ENCODE assay signal across 8 cellular contexts in the genomic region with DNA sequence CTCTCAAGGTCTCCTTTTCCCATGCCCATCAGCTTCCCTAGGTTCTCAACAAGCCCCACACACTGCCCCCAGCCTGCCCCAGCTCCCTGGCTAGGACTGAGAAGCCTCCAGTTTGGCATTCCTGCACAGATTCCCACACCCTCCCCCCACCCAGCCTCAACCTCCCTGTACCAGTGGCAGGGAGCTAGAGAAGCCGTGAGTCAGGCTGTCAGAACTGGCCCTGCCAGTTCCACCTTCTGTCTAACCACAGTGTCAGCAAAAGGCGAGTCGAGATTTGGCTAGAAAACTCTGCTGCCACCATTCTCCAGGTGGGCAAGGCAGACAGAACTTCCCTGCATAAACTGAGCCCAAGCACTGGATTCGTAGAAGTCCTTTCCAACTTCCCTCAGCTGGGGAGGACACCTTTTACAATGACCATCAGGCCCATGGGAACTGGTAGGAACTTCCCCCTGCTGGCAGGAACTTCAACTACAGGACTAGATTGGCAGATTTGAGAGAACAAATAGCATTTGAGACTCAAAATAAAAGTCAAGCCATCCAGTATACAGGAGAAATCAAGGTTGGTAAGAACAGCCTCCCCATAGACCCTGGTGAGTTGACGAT. TPM values are rescaled to one million over a fixed set of nuclear protein-coding genes. Genes with fewer than 3 reads are reported as not detected.
DNase-seq lines count a peak whose midpoint lies in the region; ATAC-seq and TF ChIP-seq lines count a peak whose summit lies in the region.

No MANE protein-coding gene starts in this region.

- CTCF ChIA-PET in HEK293 (lab: Yijun Ruan, JAX) = interaction anchor here (0.6 to 4.8 kb wide), 27 partner anchors 10 to 363 kb away, joined by 3 to 70 read pairs (median 4); partner anchors contain the start of gene PKP1

- peaks cover 23% of the 10 kb centered on the region for H3K27me3 Mint-ChIP-seq in progenitor cell of endocrine pancreas
- peaks cover 3% of the 10 kb centered on the region for H3K27me3 Mint-ChIP-seq in activated T-helper 1 cell treated with anti-CD3 and anti-CD28 coated beads, Interleukin-12 subunit alpha, Interleukin-12 subunit beta, Interleukin-2, Interleukin-4 antibody, amounts not matched to agents 30 ng/mL and 10 ng/mL and 1 ng/mL, durations not matched to agents 14 hours and 24 hours and 36 hours (ENCODE audit: insufficient read depth)

- H3K4me3 ChIP-seq in HEK293 (ENCODE audit: low read depth, low read length) = no peak overlapping the region
- no peak overlapping the region for H3K4me3 ChIP-seq in fibroblast of the aortic adventitia (ENCODE audit: low read depth, low read length)

- no peaks in the 10 kb centered on the region for H3K4me1 Mint-ChIP-seq in progenitor cell of endocrine pancreas (ENCODE audit: low read depth)
- H3K4me1 Mint-ChIP-seq in activated T-helper 1 cell treated with anti-CD3 and anti-CD28 coated beads, Interleukin-12 subunit alpha, Interleukin-12 subunit beta, Interleukin-2, Interleukin-4 antibody, amounts not matched to agents 30 ng/mL and 10 ng/mL and 1 ng/mL, durations not matched to agents 14 hours and 24 hours and 36 hours (ENCODE audit: low read depth) = no peaks in the 10 kb centered on the region

- no peak overlapping the region for H3K27ac ChIP-seq in HEK293 (ENCODE audit: extremely low read depth, low read depth, low read length)

- no peaks in the 10 kb centered on the region for H3K36me3 Mint-ChIP-seq in progenitor cell of endocrine pancreas (ENCODE audit: insufficient read depth)
- no peaks in the 10 kb centered on the region for H3K36me3 Mint-ChIP-seq in activated T-helper 1 cell treated with anti-CD3 and anti-CD28 coated beads, Interleukin-12 subunit alpha, Interleukin-12 subunit beta, Interleukin-2, Interleukin-4 antibody, amounts not matched to agents 30 ng/mL and 10 ng/mL and 1 ng/mL, durations not matched to agents 14 hours and 24 hours and 36 hours (ENCODE audit: low read depth)

- H3K4me1 ChIP-seq in HEK293 (ENCODE audit: control insufficient read depth, insufficient read depth, low read length) = no peaks in the 10 kb centered on the region

- no peaks in the 10 kb centered on the region for H3K9me3 ChIP-seq in HEK293 (ENCODE audit: control insufficient read depth, insufficient read depth, low read depth, low read length)

- POLR2A ChIA-PET in HEK293 (lab: Yijun Ruan, JAX) = interaction anchor here (0.7 to 0.9 kb wide), 2 partner anchors 15 to 42 kb away, joined by 3 read pairs; no protein-coding TSS in a partner anchor

- intact Hi-C loops in activated T-helper 1 cell treated with anti-CD3 and anti-CD28 coated beads, Interleukin-12 subunit alpha, Interleukin-12 subunit beta, Interleukin-2, Interleukin-4 antibody, amounts not matched to agents 30 ng/mL and 10 ng/mL and 1 ng/mL, durations not matched to agents 14 hours and 24 hours and 36 hours (cut with micrococcal nuclease) = no loop called here

- no peak overlapping the region for H3K27ac Mint-ChIP-seq in progenitor cell of endocrine pancreas
- H3K27ac Mint-ChIP-seq in activated T-helper 1 cell treated with anti-CD3 and anti-CD28 coated beads, Interleukin-12 subunit alpha, Interleukin-12 subunit beta, Interleukin-2, Interleukin-4 antibody, amounts not matched to agents 30 ng/mL and 10 ng/mL and 1 ng/mL, durations not matched to agents 14 hours and 24 hours and 36 hours = no peak overlapping the region

- in situ Hi-C loops in SK-MEL-5 (cut with HindIII; ENCODE audit: low pct_unique_long_range_greater_than_20kb, low sequenced_read_pairs) = no loop called here

- H3K9me3 Mint-ChIP-seq in progenitor cell of endocrine pancreas (ENCODE audit: low read depth) = peaks cover 1% of the 10 kb centered on the region
- H3K9me3 Mint-ChIP-seq in activated T-helper 1 cell treated with anti-CD3 and anti-CD28 coated beads, Interleukin-12 subunit alpha, Interleukin-12 subunit beta, Interleukin-2, Interleukin-4 antibody, amounts not matched to agents 30 ng/mL and 10 ng/mL and 1 ng/mL, durations not matched to agents 14 hours and 24 hours and 36 hours = no peaks in the 10 kb centered on the region

- H3K36me3 ChIP-seq in HEK293 (ENCODE audit: control insufficient read depth in 2 of 2, insufficient read depth in 1 of 2, low read length in 2 of 2) = no peaks in the 10 kb centered on the region

- no peak for ATAC-seq in GM19397 (IDR thresholded peaks at IDR 0.05; ENCODE audit: unreplicated experiment)
- ATAC-seq in GM19452 (IDR thresholded peaks at IDR 0.05; ENCODE audit: unreplicated experiment) = no peak

- TF ChIP-seq CTCF in HEK293 (tag by site-specific recombination; IDR thresholded peaks at IDR 0.05) = 0 out of 2 replicates have a peak, but pooled peaks have one; percentile 20
- peak; percentile 74 for TF ChIP-seq CTCF in fibroblast of the aortic adventitia (IDR thresholded peaks at IDR 0.05; ENCODE audit: insufficient read depth, low read length)
- peak; percentile 65 for TF ChIP-seq CTCF in progenitor cell of endocrine pancreas (IDR thresholded peaks at IDR 0.05; ENCODE audit: unreplicated experiment)

- H3K4me3 Mint-ChIP-seq in progenitor cell of endocrine pancreas (ENCODE audit: low read depth) = no peak overlapping the region
- no peak overlapping the region for H3K4me3 Mint-ChIP-seq in activated T-helper 1 cell treated with anti-CD3 and anti-CD28 coated beads, Interleukin-12 subunit alpha, Interleukin-12 subunit beta, Interleukin-2, Interleukin-4 antibody, amounts not matched to agents 30 ng/mL and 10 ng/mL and 1 ng/mL, durations not matched to agents 14 hours and 24 hours and 36 hours

- DNase-seq in COR-L47 (lab: John Stamatoyannopoulos, UW) = peak; percentile 27
- peak; percentile 78 for DNase-seq in SK-MEL-5 (ENCODE audit: low read depth, low spot score)
- DNase-seq in fibroblast of the aortic adventitia (ENCODE audit: low read depth) = peak; percentile 62
- DNase-seq in progenitor cell of endocrine pancreas (ENCODE audit: low spot score, unreplicated experiment) = peak; percentile 36
- DNase-seq in activated T-helper 1 cell treated with anti-CD3 and anti-CD28 coated beads, Interleukin-12 subunit alpha, Interleukin-12 subunit beta, Interleukin-2, Interleukin-4 antibody, amounts not matched to agents 30 ng/mL and 10 ng/mL and 1 ng/mL, durations not matched to agents 14 hours and 24 hours and 36 hours (ENCODE audit: low spot score) = no peak

TF ChIP-seq in HEK293, 187 proteins besides CTCF, POLR2A, EP300 and RAD21:
- TF ChIP-seq ZSCAN16 (tag by site-specific recombination; IDR thresholded peaks at IDR 0.05) (no peak), ZNF654 (tag by site-specific recombination; IDR thresholded peaks at IDR 0.05; ENCODE audit: low read depth) (peak; percentile 13; the same call in 1 of the 2 replicates), ZNF366 (tag by site-specific recombination; conservative IDR thresholded peaks at IDR 0.05) (no peak)
- TF ChIP-seq, protein P1, sequence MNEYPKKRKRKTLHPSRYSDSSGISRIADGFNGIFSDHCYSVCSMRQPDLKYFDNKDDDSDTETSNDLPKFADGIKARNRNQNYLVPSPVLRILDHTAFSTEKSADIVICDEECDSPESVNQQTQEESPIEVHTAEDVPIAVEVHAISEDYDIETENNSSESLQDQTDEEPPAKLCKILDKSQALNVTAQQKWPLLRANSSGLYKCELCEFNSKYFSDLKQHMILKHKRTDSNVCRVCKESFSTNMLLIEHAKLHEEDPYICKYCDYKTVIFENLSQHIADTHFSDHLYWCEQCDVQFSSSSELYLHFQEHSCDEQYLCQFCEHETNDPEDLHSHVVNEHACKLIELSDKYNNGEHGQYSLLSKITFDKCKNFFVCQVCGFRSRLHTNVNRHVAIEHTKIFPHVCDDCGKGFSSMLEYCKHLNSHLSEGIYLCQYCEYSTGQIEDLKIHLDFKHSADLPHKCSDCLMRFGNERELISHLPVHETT (tag by site-specific recombination; IDR thresholded peaks at IDR 0.05) = no peak
TF ChIP-seq in HEK293: peak in this region for 1.

RNA-seq across cellular contexts. Expression of gene TNNT2, which starts 31.0 kb away (rescaled TPM):
- not detected in 2 replicates for total RNA-seq in SK-MEL-5 (2014; rRNA removed; shearing (Covaris generic))
- not detected in 2 replicates for polyA plus RNA-seq in SK-MEL-5 (2015; cell fraction: cytosol; rRNA removed)
- not detected in 2 replicates for polyA plus RNA-seq in SK-MEL-5 (2015; cell fraction: nucleus; rRNA removed)
- total RNA-seq in fibroblast of the aortic adventitia (ENCODE audit: low replicate concordance) (0.09 TPM in 1 of 2 replicates, not detected in the other), progenitor cell of endocrine pancreas (1.9 and 2.3 TPM in 2 replicates)
- total RNA-seq in activated T-helper 1 cell treated with anti-CD3 and anti-CD28 coated beads, Interleukin-12 subunit alpha, Interleukin-12 subunit beta, Interleukin-2, Interleukin-4 antibody, amounts not matched to agents 30 ng/mL and 10 ng/mL and 1 ng/mL, durations not matched to agents 14 hours and 24 hours and 36 hours = not detected in 2 replicates

RNA-seq across cellular contexts. Expression of gene LAD1, which starts 52.7 kb away (rescaled TPM):
- 0.34 and 0.83 TPM in 2 replicates for total RNA-seq in SK-MEL-5 (2014; rRNA removed; shearing (Covaris generic))
- 0.23 and 1.0 TPM in 2 replicates for polyA plus RNA-seq in SK-MEL-5 (2015; cell fraction: cytosol; rRNA removed)
- 0.21 TPM in 1 of 2 replicates, not detected in the other for polyA plus RNA-seq in SK-MEL-5 (2015; cell fraction: nucleus; rRNA removed)
- total RNA-seq in fibroblast of the aortic adventitia (ENCODE audit: low replicate concordance) (not detected in 2 replicates), progenitor cell of endocrine pancreas (35.3 and 38.0 TPM in 2 replicates)
- not detected in 2 replicates for total RNA-seq in activated T-helper 1 cell treated with anti-CD3 and anti-CD28 coated beads, Interleukin-12 subunit alpha, Interleukin-12 subunit beta, Interleukin-2, Interleukin-4 antibody, amounts not matched to agents 30 ng/mL and 10 ng/mL and 1 ng/mL, durations not matched to agents 14 hours and 24 hours and 36 hours

Comparison
In these comparisons a context has a peak if more than half of its experiments do, and no peak if none do; other contexts are left out.
1. CTCF ChIP-seq: peak in every context shown above with its lines; median percentile 74 in fibroblast of the aortic adventitia; 65 in progenitor cell of endocrine pancreas; 20 in HEK293.
2. RNA of gene LAD1, which starts 52.7 kb away (total RNA-seq): 35.3 to 38.0 TPM in progenitor cell of endocrine pancreas; 0.34 to 0.83 TPM in SK-MEL-5, not detected in fibroblast of the aortic adventitia and not detected in activated T-helper 1 cell treated with anti-CD3 and anti-CD28 coated beads, Interleukin-12 subunit alpha, Interleukin-12 subunit beta, Interleukin-2, Interleukin-4 antibody, amounts not matched to agents 30 ng/mL and 10 ng/mL and 1 ng/mL, durations not matched to agents 14 hours and 24 hours and 36 hours; every median in the first group is over 10 times any median in the second.